8 cellular contexts compared by ENCODE assay signal in genomic region chr2:98148968-98149697, GRCh38.
DNase-seq lines count a peak whose midpoint lies in the region; ATAC-seq and TF ChIP-seq lines count a peak whose summit lies in the region.

No MANE protein-coding gene starts in this region.

- peaks cover 16% of the 10 kb centered on the region for H3K9me3 ChIP-seq in endodermal cell (ENCODE audit: control insufficient read depth, low read length)

- no peaks in the 10 kb centered on the region for H3K27me3 ChIP-seq in endodermal cell (ENCODE audit: control insufficient read depth, insufficient read depth, low read length, poor library complexity, severe bottlenecking)

- no peak overlapping the region for H3K9ac ChIP-seq in endodermal cell (ENCODE audit: extremely low read depth, low read length, poor library complexity, severe bottlenecking)

- intact Hi-C loops in posterior vena cava (cut with DNase I), result no loop called here

- peaks cover 2% of the 10 kb centered on the region for H3K9me3 Mint-ChIP-seq in endodermal cell
- peaks cover 4% of the 10 kb centered on the region for H3K9me3 Mint-ChIP-seq in natural killer cell treated with Interleukin-12 subunit alpha and Interleukin-12 subunit beta and Interleukin-15 and Interleukin-18, amount 100 ng/mL, for 72 hours

- TF ChIP-seq CTCF in endodermal cell (conservative IDR thresholded peaks at IDR 0.05), result no peak

- H3K4me1 ChIP-seq in endodermal cell (ENCODE audit: control insufficient read depth, insufficient read depth, low read length), result peaks cover 1% of the 10 kb centered on the region

- peak; percentile 80 to 90 for ATAC-seq in natural killer cell treated with Interleukin-12 subunit alpha and Interleukin-12 subunit beta and Interleukin-15 and Interleukin-18, amount 100 ng/mL, for 72 hours
- no peak for ATAC-seq in HG02759 (IDR thresholded peaks at IDR 0.05; ENCODE audit: unreplicated experiment)

- no peak overlapping the region for H3K27ac ChIP-seq in endodermal cell (ENCODE audit: low read depth, low read length)

- H3K4me1 Mint-ChIP-seq in endodermal cell, result peaks cover 1% of the 10 kb centered on the region
- peaks cover 4 to 8% of the 10 kb centered on the region in 2 donors for H3K4me1 Mint-ChIP-seq in natural killer cell treated with Interleukin-12 subunit alpha and Interleukin-12 subunit beta and Interleukin-15 and Interleukin-18, amount 100 ng/mL, for 72 hours (ENCODE audit: low read depth in 2 of 2)

- no peaks in the 10 kb centered on the region for H3K36me3 ChIP-seq in endodermal cell (ENCODE audit: control insufficient read depth, insufficient read depth, low read length)

- H3K4me3 Mint-ChIP-seq in endodermal cell, result no peak overlapping the region
- H3K4me3 Mint-ChIP-seq in natural killer cell treated with Interleukin-12 subunit alpha and Interleukin-12 subunit beta and Interleukin-15 and Interleukin-18, amount 100 ng/mL, for 72 hours, result peak overlapping the region; percentile 43

- H3K27ac Mint-ChIP-seq in endodermal cell, result no peak overlapping the region
- H3K27ac Mint-ChIP-seq in natural killer cell treated with Interleukin-12 subunit alpha and Interleukin-12 subunit beta and Interleukin-15 and Interleukin-18, amount 100 ng/mL, for 72 hours, result peak overlapping the region in 1 of 2 donors; percentile 46

- H3K27me3 Mint-ChIP-seq in endodermal cell (ENCODE audit: insufficient read depth), result no peaks in the 10 kb centered on the region
- peaks cover 0 to 19% of the 10 kb centered on the region in 2 donors for H3K27me3 Mint-ChIP-seq in natural killer cell treated with Interleukin-12 subunit alpha and Interleukin-12 subunit beta and Interleukin-15 and Interleukin-18, amount 100 ng/mL, for 72 hours

- DNase-seq in GF-D8 (lab: John Stamatoyannopoulos, UW) (peak; percentile 24), RPMI7951 (ENCODE audit: low read depth) (peak; percentile 94), endodermal cell (peak; percentile 54), posterior vena cava (ENCODE audit: low spot score) (no peak), iPS-NIHi7 (ENCODE audit: extremely low spot score) (no peak), NCI-H345 treated with DMSO at 0.1 percent for 48 hours (lab: John Stamatoyannopoulos, UW; ENCODE audit: unreplicated experiment) (no peak)
- no peak for DNase-seq in natural killer cell treated with Interleukin-12 subunit alpha and Interleukin-12 subunit beta and Interleukin-15 and Interleukin-18, amount 100 ng/mL, for 72 hours (ENCODE audit: low spot score)

- no peak overlapping the region for H3K4me3 ChIP-seq in endodermal cell (ENCODE audit: low read length)

- H3K36me3 Mint-ChIP-seq in endodermal cell (ENCODE audit: low read depth), result no peaks in the 10 kb centered on the region
- no peaks in the 10 kb centered on the region for H3K36me3 Mint-ChIP-seq in natural killer cell treated with Interleukin-12 subunit alpha and Interleukin-12 subunit beta and Interleukin-15 and Interleukin-18, amount 100 ng/mL, for 72 hours

- WGBS in endodermal cell (ENCODE audit: insufficient coverage in 1 of 2, insufficient read length in 1 of 2), 2 experiments, result 74 to 89% methylated on average over 3 to 5 of the region's 5 CpGs

Comparison
In these comparisons a context has a peak if more than half of its experiments do, and no peak if none do; other contexts are left out.
1. DNase-seq: peak in GF-D8 (single experiment), RPMI7951 (single experiment) and endodermal cell (single experiment); none in natural killer cell treated with Interleukin-12 subunit alpha and Interleukin-12 subunit beta and Interleukin-15 and Interleukin-18, amount 100 ng/mL, for 72 hours (single experiment), posterior vena cava (single experiment), iPS-NIHi7 (single experiment) and NCI-H345 treated with DMSO at 0.1 percent for 48 hours (single experiment).